ENCODE assay signal across 14 cellular contexts in genomic region chr1:209646558-209646957, GRCh38. TPM values are rescaled to one million over a fixed set of nuclear protein-coding genes. Genes with fewer than 3 reads are reported as not detected.
DNase-seq lines count a peak whose midpoint lies in the region; ATAC-seq and TF ChIP-seq lines count a peak whose summit lies in the region.
"Had no signal": no experiment of that assay in that cellular context is flagged by ENCODE, and none has a peak within 500 bp of the region (broad histone marks: within the 10 kb centered on the region; RNA-seq: fewer than 3 reads in every experiment).

No MANE protein-coding gene starts in this region.

- peak overlapping the region; percentile 76 for H3K27ac Mint-ChIP-seq in Calu3 (ENCODE audit: unreplicated experiment)
- H3K27ac Mint-ChIP-seq in chondrocyte (ENCODE audit: unreplicated experiment), result no peak overlapping the region
- no peak overlapping the region for H3K27ac Mint-ChIP-seq in nephron progenitor cell
- H3K27ac Mint-ChIP-seq in activated naive CD8-positive, alpha-beta T cell treated with anti-CD3 and anti-CD28 coated beads for 36 hours, result no peak overlapping the region

- no peaks in the 10 kb centered on the region for H4K20me1 ChIP-seq in Loucy (ENCODE audit: insufficient read depth, low read length, poor library complexity, severe bottlenecking)

- H3K27me3 Mint-ChIP-seq in Calu3 (ENCODE audit: unreplicated experiment) (no peaks in the 10 kb centered on the region), chondrocyte (ENCODE audit: low read depth) (no peaks in the 10 kb centered on the region), nephron progenitor cell (ENCODE audit: low read depth, poor library complexity) (peaks cover 14% of the 10 kb centered on the region)
- H3K27me3 Mint-ChIP-seq in activated naive CD8-positive, alpha-beta T cell treated with anti-CD3 and anti-CD28 coated beads for 36 hours, result no peaks in the 10 kb centered on the region

- BruUV-seq in Calu3 (replicated peaks; lab: Mats Ljungman, UMichigan), result no TSS peak

- no peak overlapping the region for H2AFZ ChIP-seq in Loucy (ENCODE audit: low read length)

- H3K4me3 ChIP-seq in Loucy (ENCODE audit: low read length, poor library complexity, severe bottlenecking), result no peak overlapping the region
- H3K4me3 ChIP-seq: ovary had no signal

- peak; percentile 37 for TF ChIP-seq CTCF in Calu3 (IDR thresholded peaks at IDR 0.05; ENCODE audit: unreplicated experiment)
- peak; percentile 43 for TF ChIP-seq CTCF in Loucy (conservative IDR thresholded peaks at IDR 0.05; ENCODE audit: low read length)
- TF ChIP-seq CTCF in chondrocyte (IDR thresholded peaks at IDR 0.05), result peak; percentile 33
- no peak for TF ChIP-seq CTCF in nephron progenitor cell (IDR thresholded peaks at IDR 0.05)

- H3K4me1 Mint-ChIP-seq in Calu3 (ENCODE audit: low read depth, unreplicated experiment) (peaks cover 74% of the 10 kb centered on the region), chondrocyte (ENCODE audit: low read depth) (peaks cover 63% of the 10 kb centered on the region), nephron progenitor cell (peaks cover 55% of the 10 kb centered on the region)
- H3K4me1 Mint-ChIP-seq in activated naive CD8-positive, alpha-beta T cell treated with anti-CD3 and anti-CD28 coated beads for 36 hours, result peaks cover 14% of the 10 kb centered on the region

- no peaks in the 10 kb centered on the region for H3K9me2 ChIP-seq in Loucy (replicated peaks; ENCODE audit: low read depth, low read length)

- ATAC-seq in HG03354 (IDR thresholded peaks at IDR 0.05; ENCODE audit: poor library complexity, severe bottlenecking, unreplicated experiment), result no peak
- ATAC-seq: Panc1 had no signal

- H3K4me2 ChIP-seq in Loucy (ENCODE audit: low read depth, low read length, poor library complexity, severe bottlenecking), result no peak overlapping the region

- DNase-seq in Calu3 (no peak), chondrocyte (ENCODE audit: low spot score) (no peak), nephron progenitor cell (no peak), midbrain (lab: John Stamatoyannopoulos, UW) (no peak), occipital lobe (lab: John Stamatoyannopoulos, UW) (no peak)
- no peak for DNase-seq in activated naive CD8-positive, alpha-beta T cell treated with anti-CD3 and anti-CD28 coated beads for 36 hours
- DNase-seq: activated CD4-positive, alpha-beta T cell treated with anti-CD3 and anti-CD28 coated beads, Interleukin-2, amount 50 U/mL, for 4 hours; aorta; hypothalamus; NCI-H1092 treated with DMSO at 0.1 percent for 48 hours; ovary had no signal

- CTCF ChIA-PET in Calu3 (lab: Charles Lee), result interaction anchor here (0.8 kb wide), 1 partner anchor 9 kb away, joined by 3 read pairs; no protein-coding TSS in a partner anchor

- H3K36me3 Mint-ChIP-seq in Calu3 (ENCODE audit: insufficient read depth, unreplicated experiment), result peaks cover 91% of the 10 kb centered on the region
- H3K36me3 Mint-ChIP-seq in chondrocyte (ENCODE audit: low read depth), result no peaks in the 10 kb centered on the region
- no peaks in the 10 kb centered on the region for H3K36me3 Mint-ChIP-seq in nephron progenitor cell (ENCODE audit: low read depth)
- no peaks in the 10 kb centered on the region for H3K36me3 Mint-ChIP-seq in activated naive CD8-positive, alpha-beta T cell treated with anti-CD3 and anti-CD28 coated beads for 36 hours

- H3K4me3 Mint-ChIP-seq in Calu3 (ENCODE audit: low read depth, unreplicated experiment), result peak overlapping the region; percentile 89
- H3K4me3 Mint-ChIP-seq in chondrocyte (ENCODE audit: unreplicated experiment), result no peak overlapping the region
- peak overlapping the region; percentile 27 for H3K4me3 Mint-ChIP-seq in nephron progenitor cell
- no peak overlapping the region for H3K4me3 Mint-ChIP-seq in activated naive CD8-positive, alpha-beta T cell treated with anti-CD3 and anti-CD28 coated beads for 36 hours

- no peaks in the 10 kb centered on the region for H3F3A ChIP-seq in Loucy (ENCODE audit: low read depth)

- H3K79me2 ChIP-seq in Loucy (ENCODE audit: insufficient read depth, low read length), result no peaks in the 10 kb centered on the region

- no peaks in the 10 kb centered on the region for H3K9me3 ChIP-seq in Loucy (ENCODE audit: insufficient read depth, low read depth, low read length)
- H3K9me3 ChIP-seq: ovary had no signal

- no peak overlapping the region for H3K9ac ChIP-seq in Loucy (ENCODE audit: low read depth, low read length, poor library complexity, severe bottlenecking)

- H3K4me1 ChIP-seq in Loucy (ENCODE audit: insufficient read depth, low read length, poor library complexity, severe bottlenecking), result peaks cover 10% of the 10 kb centered on the region

- no peaks in the 10 kb centered on the region for H3K36me3 ChIP-seq in Loucy (ENCODE audit: insufficient read depth, low read length)
- H3K36me3 ChIP-seq: ovary had no signal

- intact Hi-C loops in Calu3 (cut with micrococcal nuclease; ENCODE audit: unreplicated experiment), result no loop called here

- H3K27me3 ChIP-seq in Loucy (ENCODE audit: insufficient read depth, low read length, poor library complexity, severe bottlenecking), result no peaks in the 10 kb centered on the region
- H3K27me3 ChIP-seq: ovary had no signal

- no peaks in the 10 kb centered on the region for H3K9me3 Mint-ChIP-seq in Calu3 (ENCODE audit: low read depth, unreplicated experiment)
- H3K9me3 Mint-ChIP-seq in chondrocyte (ENCODE audit: low read depth), result no peaks in the 10 kb centered on the region
- no peaks in the 10 kb centered on the region for H3K9me3 Mint-ChIP-seq in nephron progenitor cell
- H3K9me3 Mint-ChIP-seq in activated naive CD8-positive, alpha-beta T cell treated with anti-CD3 and anti-CD28 coated beads for 36 hours, result no peaks in the 10 kb centered on the region

RNA-seq across cellular contexts. Expression of gene LAMB3, which starts 5.7 kb away (rescaled TPM):
- total RNA-seq in Calu3 (2022), result 331 and 333 TPM in 2 replicates
- total RNA-seq in chondrocyte, result 5.5 to 6.5 TPM (median 6.3 TPM) in 3 replicates
- 1.7 TPM for total RNA-seq in occipital lobe
- under 1 TPM; 0.88 to 0.89 TPM for total RNA-seq in activated naive CD8-positive, alpha-beta T cell treated with anti-CD3 and anti-CD28 coated beads for 36 hours

RNA-seq across cellular contexts. Expression of gene G0S2, which starts 28.7 kb away (rescaled TPM):
- 2.4 and 4.0 TPM in 2 replicates for total RNA-seq in Calu3 (2022)
- total RNA-seq in chondrocyte, result 0.65 to 1.0 TPM (median 0.69 TPM) in 3 replicates
- 2.3 TPM for total RNA-seq in occipital lobe
- 10 to 100 TPM; 11.4 to 13.1 TPM for total RNA-seq in activated naive CD8-positive, alpha-beta T cell treated with anti-CD3 and anti-CD28 coated beads for 36 hours

RNA-seq across cellular contexts. Expression of gene HSD11B1, which starts 58.1 kb away (rescaled TPM):
- total RNA-seq in Calu3 (2022), result 0.59 TPM in 1 of 2 replicates, not detected in the other
- not detected in 3 replicates for total RNA-seq in chondrocyte
- not detected for total RNA-seq in occipital lobe
- under 1 TPM in 1 of 2 experiments, not detected in 1; 0.36 TPM for total RNA-seq in activated naive CD8-positive, alpha-beta T cell treated with anti-CD3 and anti-CD28 coated beads for 36 hours

Comparison
In these comparisons a context has a peak if more than half of its experiments do, and no peak if none do; other contexts are left out.
1. H3K4me3 Mint-ChIP-seq: peak in Calu3 (single experiment) and nephron progenitor cell (single experiment); none in chondrocyte (single experiment) and activated naive CD8-positive, alpha-beta T cell treated with anti-CD3 and anti-CD28 coated beads for 36 hours (single experiment).
2. RNA of gene LAMB3, which starts 5.7 kb away (total RNA-seq): 331 to 333 TPM in Calu3; 5.5 to 6.5 TPM in chondrocyte, 1.7 TPM in occipital lobe (single experiment) and 0.88 to 0.89 TPM in activated naive CD8-positive, alpha-beta T cell treated with anti-CD3 and anti-CD28 coated beads for 36 hours; every median in the first group is over 10 times any median in the second.